Comparison of ENCODE assay signal across 9 cellular contexts in the genomic region with DNA sequence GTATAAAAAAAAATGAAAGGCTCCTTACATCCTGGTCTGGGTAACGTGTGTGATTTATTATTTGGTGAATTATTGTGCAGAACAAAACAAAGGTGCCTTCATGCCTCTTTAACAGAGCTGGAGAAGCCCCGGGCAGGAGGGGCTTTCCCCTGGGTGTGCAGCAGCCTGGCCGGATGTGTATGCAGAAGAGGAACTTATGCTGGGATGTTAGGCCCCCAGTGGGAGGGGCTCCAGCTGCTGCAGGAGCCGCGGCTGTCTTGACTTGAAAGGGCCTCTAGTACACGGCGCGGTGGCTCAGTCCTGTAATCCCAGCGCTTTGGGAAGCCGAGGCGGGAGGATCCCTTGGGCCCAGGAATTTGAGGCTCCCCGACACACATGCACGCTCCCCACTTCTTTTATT. TPM values are rescaled to one million over a fixed set of nuclear protein-coding genes. Genes with fewer than 3 reads are reported as not detected.
DNase-seq lines count a peak whose midpoint lies in the region; ATAC-seq and TF ChIP-seq lines count a peak whose summit lies in the region.
"Had no signal": no experiment of that assay in that cellular context is flagged by ENCODE, and none has a peak within 500 bp of the region (broad histone marks: within the 10 kb centered on the region; RNA-seq: fewer than 3 reads in every experiment).

No MANE protein-coding gene starts in this region.

- intact Hi-C loops in activated CD4-positive, alpha-beta T cell treated with anti-CD3 and anti-CD28 coated beads, Interleukin-2, amount 10 ng/mL, durations not matched to agents 24 days and 14 days (cut with micrococcal nuclease), result loop anchor here (2.0 kb wide), 1 partner anchor 16 kb away; a partner anchor contains a TSS

- H3K27me3 ChIP-seq in Loucy (ENCODE audit: insufficient read depth, low read length, poor library complexity, severe bottlenecking) (no peaks in the 10 kb centered on the region), fibroblast of lung (ENCODE audit: control insufficient read depth, insufficient read depth, low read length) (no peaks in the 10 kb centered on the region), mesendoderm (ENCODE audit: insufficient read depth, low read length, poor library complexity) (no peaks in the 10 kb centered on the region)

- no peak overlapping the region for H2BK5ac ChIP-seq in mesendoderm (ENCODE audit: low read length)

- no peak overlapping the region for H4K5ac ChIP-seq in mesendoderm (ENCODE audit: low read length)

- no peaks in the 10 kb centered on the region for H3K9me3 ChIP-seq in Loucy (ENCODE audit: insufficient read depth, low read depth, low read length)
- no peaks in the 10 kb centered on the region for H3K9me3 ChIP-seq in fibroblast of lung (ENCODE audit: control insufficient read depth, insufficient read depth, low read depth, low read length)

- TF ChIP-seq CTCF in Loucy (conservative IDR thresholded peaks at IDR 0.05; ENCODE audit: low read length) (no peak), fibroblast of lung (conservative IDR thresholded peaks at IDR 0.05 in 1 of 2, IDR thresholded peaks at IDR 0.05 in 1 of 2; ENCODE audit: low read depth in 1 of 2, low read length in 2 of 2) (no peak)

- H3K9ac ChIP-seq in Loucy (ENCODE audit: low read depth, low read length, poor library complexity, severe bottlenecking) (peak overlapping the region; percentile 67), fibroblast of lung (ENCODE audit: insufficient read depth, low read length) (no peak overlapping the region), mesendoderm (ENCODE audit: low read length) (no peak overlapping the region)

- peak overlapping the region; percentile 61 for H3K4me3 ChIP-seq in Loucy (ENCODE audit: low read length, poor library complexity, severe bottlenecking)
- H3K4me3 ChIP-seq in fibroblast of lung (replicated peaks in 1 of 4; ENCODE audit: control extremely low read depth in 1 of 4, insufficient read depth in 1 of 4, low read depth in 3 of 4, low read length in 4 of 4), result no peak overlapping the region
- H3K4me3 ChIP-seq in mesendoderm (ENCODE audit: low read length), result no peak overlapping the region

- H3K79me2 ChIP-seq in Loucy (ENCODE audit: insufficient read depth, low read length) (no peaks in the 10 kb centered on the region), fibroblast of lung (ENCODE audit: control insufficient read depth, insufficient read depth, low read length) (no peaks in the 10 kb centered on the region), mesendoderm (ENCODE audit: control insufficient read depth, insufficient read depth, low read length) (no peaks in the 10 kb centered on the region)

- peak; percentile 100 for ATAC-seq in GM21447 (IDR thresholded peaks at IDR 0.05; ENCODE audit: unreplicated experiment)
- ATAC-seq: HCT116 had no signal

- no peaks in the 10 kb centered on the region for H3K9me3 Mint-ChIP-seq in activated CD4-positive, alpha-beta T cell treated with anti-CD3 and anti-CD28 coated beads, Interleukin-2, amount 10 ng/mL, durations not matched to agents 24 days and 14 days

- H3K56ac ChIP-seq in mesendoderm (ENCODE audit: low read length), result no peak overlapping the region

- no peak overlapping the region for H3K4ac ChIP-seq in mesendoderm (ENCODE audit: low read depth, low read length)

- H3F3A ChIP-seq in Loucy (ENCODE audit: low read depth), result peaks cover 5% of the 10 kb centered on the region; the same call in 1 of the 2 replicates

- H3K23ac ChIP-seq in mesendoderm (ENCODE audit: low read length), result no peak overlapping the region

- H3K9me2 ChIP-seq in Loucy (replicated peaks; ENCODE audit: low read depth, low read length), result no peaks in the 10 kb centered on the region

- peak overlapping the region; percentile 57 for H3K4me3 Mint-ChIP-seq in activated CD4-positive, alpha-beta T cell treated with anti-CD3 and anti-CD28 coated beads, Interleukin-2, amount 10 ng/mL, durations not matched to agents 24 days and 14 days

- H2AFZ ChIP-seq in Loucy (ENCODE audit: low read length), result peak overlapping the region; percentile 43
- H2AFZ ChIP-seq in fibroblast of lung (ENCODE audit: low read length), result no peak overlapping the region

- H3K27ac Mint-ChIP-seq in activated CD4-positive, alpha-beta T cell treated with anti-CD3 and anti-CD28 coated beads, Interleukin-2, amount 10 ng/mL, durations not matched to agents 24 days and 14 days, result no peak overlapping the region

- H3K27ac ChIP-seq in fibroblast of lung (ENCODE audit: insufficient read depth, low read length) (no peak overlapping the region), mesendoderm (ENCODE audit: low read depth, low read length) (no peak overlapping the region)

- peaks cover 12% of the 10 kb centered on the region for H3K36me3 Mint-ChIP-seq in activated CD4-positive, alpha-beta T cell treated with anti-CD3 and anti-CD28 coated beads, Interleukin-2, amount 10 ng/mL, durations not matched to agents 24 days and 14 days (ENCODE audit: low read depth)

- no CpG with 5 or more reads among the region's 13 CpGs for WGBS in mesendoderm (ENCODE audit: extremely low coverage, insufficient coverage, low lambda C conversion rate)

- H3K36me3 ChIP-seq in Loucy (ENCODE audit: insufficient read depth, low read length) (peaks cover 4% of the 10 kb centered on the region; the same call in 1 of the 2 replicates), fibroblast of lung (ENCODE audit: control insufficient read depth, insufficient read depth, low read length) (no peaks in the 10 kb centered on the region), mesendoderm (ENCODE audit: control insufficient read depth, insufficient read depth, low read length) (no peaks in the 10 kb centered on the region)

- H4K20me1 ChIP-seq in Loucy (ENCODE audit: insufficient read depth, low read length, poor library complexity, severe bottlenecking) (no peaks in the 10 kb centered on the region), fibroblast of lung (ENCODE audit: control insufficient read depth, extremely low read depth, insufficient read depth, low read length) (no peaks in the 10 kb centered on the region)

- H3K4me1 Mint-ChIP-seq in activated CD4-positive, alpha-beta T cell treated with anti-CD3 and anti-CD28 coated beads, Interleukin-2, amount 10 ng/mL, durations not matched to agents 24 days and 14 days, result peaks cover 10% of the 10 kb centered on the region

- no peak overlapping the region for H3K18ac ChIP-seq in mesendoderm (ENCODE audit: low read length)

- H3K4me1 ChIP-seq in Loucy (ENCODE audit: insufficient read depth, low read length, poor library complexity, severe bottlenecking), result peaks cover 13% of the 10 kb centered on the region
- H3K4me1 ChIP-seq in fibroblast of lung (ENCODE audit: control insufficient read depth, extremely low read depth, insufficient read depth, low read length), result no peaks in the 10 kb centered on the region
- H3K4me1 ChIP-seq in mesendoderm (ENCODE audit: control insufficient read depth, low read depth, low read length), result no peaks in the 10 kb centered on the region

- H3K4me2 ChIP-seq in Loucy (ENCODE audit: low read depth, low read length, poor library complexity, severe bottlenecking), result peak overlapping the region; percentile 85
- no peak overlapping the region for H3K4me2 ChIP-seq in fibroblast of lung (ENCODE audit: extremely low read depth, insufficient read depth, low read length)
- no peak overlapping the region for H3K4me2 ChIP-seq in mesendoderm (ENCODE audit: low read length)

- H4K8ac ChIP-seq in mesendoderm (ENCODE audit: low read depth, low read length), result no peak overlapping the region

- no peaks in the 10 kb centered on the region for H3K27me3 Mint-ChIP-seq in activated CD4-positive, alpha-beta T cell treated with anti-CD3 and anti-CD28 coated beads, Interleukin-2, amount 10 ng/mL, durations not matched to agents 24 days and 14 days

- H3K79me1 ChIP-seq in mesendoderm (ENCODE audit: low read length), result no peaks in the 10 kb centered on the region

- H2BK15ac ChIP-seq in mesendoderm (replicated peaks; ENCODE audit: low read depth), result no peak overlapping the region

- H2BK120ac ChIP-seq in mesendoderm (ENCODE audit: low read depth, low read length), result no peak overlapping the region

- peak; percentile 12 for DNase-seq in EL
- DNase-seq in activated CD4-positive, alpha-beta T cell treated with anti-CD3 and anti-CD28 coated beads, Interleukin-2, amount 10 ng/mL, durations not matched to agents 24 days and 14 days, result peak; percentile 90
- peak; percentile 16 to 17 for DNase-seq in fibroblast of lung (ENCODE audit: low read depth in 2 of 2)
- DNase-seq in stimulated activated CD4-positive, alpha-beta T cell treated with anti-CD3 and anti-CD28 coated beads, TNF-alpha, amount 100 ng/mL, for 48 hours (ENCODE audit: low read depth in 3 of 3), result peak in 2 of 3 donors; percentile 31 to 36
- DNase-seq in mesendoderm, result no peak
- no peak for DNase-seq in COR-L47 (lab: John Stamatoyannopoulos, UW)

- H2AK5ac ChIP-seq in mesendoderm (ENCODE audit: low read length), result no peak overlapping the region

RNA-seq across cellular contexts. Expression of a gene that starts 16.0 kb away (rescaled TPM):
- total RNA-seq in activated CD4-positive, alpha-beta T cell treated with anti-CD3 and anti-CD28 coated beads, Interleukin-2, amount 10 ng/mL, durations not matched to agents 24 days and 14 days, result 27.3 and 28.7 TPM in 2 replicates
- total RNA-seq in fibroblast of lung, result 24.4 and 28.2 TPM in 2 replicates
- polyA plus RNA-seq in fibroblast of lung, result 19.9 and 22.8 TPM in 2 replicates
- 25.2 and 30.4 TPM in 2 replicates for polyA plus RNA-seq in fibroblast of lung (2012)
- polyA minus RNA-seq in fibroblast of lung (ENCODE audit: low replicate concordance), result 44.1 and 48.3 TPM in 2 replicates
- 17.9 TPM for polyA plus RNA-seq in mesendoderm (2013, experiment 1 of 2)
- 18.2 TPM for polyA plus RNA-seq in mesendoderm (2013, experiment 2 of 2)

Comparison
In these comparisons a context has a peak if more than half of its experiments do, and no peak if none do; other contexts are left out.
1. DNase-seq: peak in EL (single experiment), activated CD4-positive, alpha-beta T cell treated with anti-CD3 and anti-CD28 coated beads, Interleukin-2, amount 10 ng/mL, durations not matched to agents 24 days and 14 days (single experiment), fibroblast of lung (2 of 2) and stimulated activated CD4-positive, alpha-beta T cell treated with anti-CD3 and anti-CD28 coated beads, TNF-alpha, amount 100 ng/mL, for 48 hours (2 of 3); none in mesendoderm (single experiment) and COR-L47 (single experiment).